In genomic region chr1:42933060-42933586, GRCh38 we compare ENCODE assay signal across 8 cellular contexts. TPM values are rescaled to one million over a fixed set of nuclear protein-coding genes. Genes with fewer than 3 reads are reported as not detected.
DNase-seq lines count a peak whose midpoint lies in the region; ATAC-seq and TF ChIP-seq lines count a peak whose summit lies in the region.

No MANE protein-coding gene starts in this region.

- H3K36me3 Mint-ChIP-seq in activated T-cell treated with anti-CD3 and anti-CD28 coated beads, Interleukin-2, amount 50 U/mL, for 4 hours (ENCODE audit: insufficient read depth): peaks cover 42% of the 10 kb centered on the region
- peaks cover 57% of the 10 kb centered on the region for H3K36me3 Mint-ChIP-seq in activated T-helper 1 cell treated with anti-CD3 and anti-CD28 coated beads, Interleukin-12 subunit alpha, Interleukin-12 subunit beta, Interleukin-2, Interleukin-4 antibody, amounts not matched to agents 30 ng/mL and 10 ng/mL and 1 ng/mL, durations not matched to agents 14 hours and 24 hours and 36 hours (ENCODE audit: low read depth)

- DNase-seq in activated T-cell treated with anti-CD3 and anti-CD28 coated beads, Interleukin-2, amount 50 U/mL, for 4 hours: no peak
- DNase-seq in activated T-cell treated with anti-CD3 and anti-CD28 coated beads for 4 hours (no peak), mesendoderm (no peak), GM10248 (ENCODE audit: extremely low spot score) (no peak)
- no peak for DNase-seq in activated T-helper 1 cell treated with anti-CD3 and anti-CD28 coated beads, Interleukin-12 subunit alpha, Interleukin-12 subunit beta, Interleukin-2, Interleukin-4 antibody, amounts not matched to agents 30 ng/mL and 10 ng/mL and 1 ng/mL, durations not matched to agents 14 hours and 24 hours and 36 hours (ENCODE audit: low spot score)
- DNase-seq in stimulated activated CD4-positive, alpha-beta T cell treated with anti-CD3 and anti-CD28 coated beads, Interleukin-15, amount 100 ng/mL, for 24 hours: no peak

- H3K79me2 ChIP-seq in mesendoderm (ENCODE audit: control insufficient read depth, insufficient read depth, low read length): peaks cover 51% of the 10 kb centered on the region

- no peak overlapping the region for H2BK120ac ChIP-seq in mesendoderm (ENCODE audit: low read depth, low read length)

- POLR2A ChIA-PET in GM10248 (lab: Yijun Ruan, JAX): interaction anchor here (1.5 to 1.8 kb wide), 2 partner anchors 19 to 21 kb away, joined by 3 to 9 read pairs; no protein-coding TSS in a partner anchor

- H3K4me1 ChIP-seq in mesendoderm (ENCODE audit: control insufficient read depth, low read depth, low read length) (peaks cover 20% of the 10 kb centered on the region), urinary bladder (ENCODE audit: insufficient read depth) (no peaks in the 10 kb centered on the region)

- no peak overlapping the region for H3K9ac ChIP-seq in mesendoderm (ENCODE audit: low read length)

- peaks cover 36% of the 10 kb centered on the region for H3K79me1 ChIP-seq in mesendoderm (ENCODE audit: low read length)

- H3K27me3 Mint-ChIP-seq in activated T-cell treated with anti-CD3 and anti-CD28 coated beads, Interleukin-2, amount 50 U/mL, for 4 hours (ENCODE audit: low read depth): no peaks in the 10 kb centered on the region
- no peaks in the 10 kb centered on the region for H3K27me3 Mint-ChIP-seq in activated T-helper 1 cell treated with anti-CD3 and anti-CD28 coated beads, Interleukin-12 subunit alpha, Interleukin-12 subunit beta, Interleukin-2, Interleukin-4 antibody, amounts not matched to agents 30 ng/mL and 10 ng/mL and 1 ng/mL, durations not matched to agents 14 hours and 24 hours and 36 hours (ENCODE audit: insufficient read depth)

- H3K9me3 Mint-ChIP-seq in activated T-cell treated with anti-CD3 and anti-CD28 coated beads, Interleukin-2, amount 50 U/mL, for 4 hours: no peaks in the 10 kb centered on the region
- H3K9me3 Mint-ChIP-seq in activated T-helper 1 cell treated with anti-CD3 and anti-CD28 coated beads, Interleukin-12 subunit alpha, Interleukin-12 subunit beta, Interleukin-2, Interleukin-4 antibody, amounts not matched to agents 30 ng/mL and 10 ng/mL and 1 ng/mL, durations not matched to agents 14 hours and 24 hours and 36 hours: no peaks in the 10 kb centered on the region

- intact Hi-C loops in activated T-helper 1 cell treated with anti-CD3 and anti-CD28 coated beads, Interleukin-12 subunit alpha, Interleukin-12 subunit beta, Interleukin-2, Interleukin-4 antibody, amounts not matched to agents 30 ng/mL and 10 ng/mL and 1 ng/mL, durations not matched to agents 14 hours and 24 hours and 36 hours (cut with micrococcal nuclease): no loop called here

- no peak overlapping the region for H2AK5ac ChIP-seq in mesendoderm (ENCODE audit: low read length)

- no peak overlapping the region for H3K23ac ChIP-seq in mesendoderm (ENCODE audit: low read length)

- ATAC-seq in activated T-cell treated with anti-CD3 and anti-CD28 coated beads, Interleukin-2, amount 50 U/mL, for 4 hours: no peak
- ATAC-seq in HG03095 (IDR thresholded peaks at IDR 0.05; ENCODE audit: unreplicated experiment): no peak

- no peak overlapping the region for H4K8ac ChIP-seq in mesendoderm (ENCODE audit: low read depth, low read length)

- H3K18ac ChIP-seq in mesendoderm (ENCODE audit: low read length): no peak overlapping the region

- H3K27me3 ChIP-seq in mesendoderm (ENCODE audit: insufficient read depth, low read length, poor library complexity): no peaks in the 10 kb centered on the region

- no peak for TF ChIP-seq CTCF in GM10248 (IDR thresholded peaks at IDR 0.05; ENCODE audit: control extremely low read depth, extremely low read depth, low read depth, missing control alignments)

- H3K4me3 ChIP-seq in mesendoderm (ENCODE audit: low read length) (no peak overlapping the region), urinary bladder (ENCODE audit: low read depth, low read length) (no peak overlapping the region)

- H3K36me3 ChIP-seq in mesendoderm (ENCODE audit: control insufficient read depth, insufficient read depth, low read length) (peaks cover 44% of the 10 kb centered on the region), urinary bladder (ENCODE audit: insufficient read depth) (peaks cover 3% of the 10 kb centered on the region)

- peak overlapping the region; percentile 64 for H3K56ac ChIP-seq in mesendoderm (ENCODE audit: low read length)

- H3K4me3 Mint-ChIP-seq in activated T-cell treated with anti-CD3 and anti-CD28 coated beads, Interleukin-2, amount 50 U/mL, for 4 hours: peak overlapping the region; percentile 5
- H3K4me3 Mint-ChIP-seq in activated T-helper 1 cell treated with anti-CD3 and anti-CD28 coated beads, Interleukin-12 subunit alpha, Interleukin-12 subunit beta, Interleukin-2, Interleukin-4 antibody, amounts not matched to agents 30 ng/mL and 10 ng/mL and 1 ng/mL, durations not matched to agents 14 hours and 24 hours and 36 hours: peak overlapping the region; percentile 71

- no peak overlapping the region for H2BK15ac ChIP-seq in mesendoderm (replicated peaks; ENCODE audit: low read depth)

- H3K4me2 ChIP-seq in mesendoderm (ENCODE audit: low read length): no peak overlapping the region

- peaks cover 87% of the 10 kb centered on the region for H3K4me1 Mint-ChIP-seq in activated T-cell treated with anti-CD3 and anti-CD28 coated beads, Interleukin-2, amount 50 U/mL, for 4 hours (ENCODE audit: low read depth)
- H3K4me1 Mint-ChIP-seq in activated T-helper 1 cell treated with anti-CD3 and anti-CD28 coated beads, Interleukin-12 subunit alpha, Interleukin-12 subunit beta, Interleukin-2, Interleukin-4 antibody, amounts not matched to agents 30 ng/mL and 10 ng/mL and 1 ng/mL, durations not matched to agents 14 hours and 24 hours and 36 hours (ENCODE audit: low read depth): peaks cover 87% of the 10 kb centered on the region

- peak overlapping the region; percentile 86 for H3K27ac Mint-ChIP-seq in activated T-helper 1 cell treated with anti-CD3 and anti-CD28 coated beads, Interleukin-12 subunit alpha, Interleukin-12 subunit beta, Interleukin-2, Interleukin-4 antibody, amounts not matched to agents 30 ng/mL and 10 ng/mL and 1 ng/mL, durations not matched to agents 14 hours and 24 hours and 36 hours

- peak overlapping the region; percentile 7 for H4K5ac ChIP-seq in mesendoderm (ENCODE audit: low read length)

- no peak overlapping the region for H2BK5ac ChIP-seq in mesendoderm (ENCODE audit: low read length)

- WGBS in mesendoderm (ENCODE audit: extremely low coverage, insufficient coverage, low lambda C conversion rate): no CpG with 5 or more reads among the region's 5 CpGs
- WGBS in urinary bladder: 91% methylated on average over 5 of the region's 5 CpGs

- CTCF ChIA-PET in GM10248 (lab: Yijun Ruan, JAX): interaction anchor here (0.6 to 2.2 kb wide), 4 partner anchors 10 to 141 kb away, joined by 3 to 8 read pairs (median 6); no protein-coding TSS in a partner anchor

- no peak overlapping the region for H3K4ac ChIP-seq in mesendoderm (ENCODE audit: low read depth, low read length)

- H3K27ac ChIP-seq in mesendoderm (ENCODE audit: low read depth, low read length): no peak overlapping the region
- peak overlapping the region; percentile 48 for H3K27ac ChIP-seq in urinary bladder (ENCODE audit: low read depth)

RNA-seq across cellular contexts. Expression of gene SLC2A1, which starts 25.5 kb away (rescaled TPM):
- total RNA-seq in activated T-cell treated with anti-CD3 and anti-CD28 coated beads, Interleukin-2, amount 50 U/mL, for 4 hours: 100 to 1,000 TPM; 135 to 141 (median 140) TPM
- total RNA-seq in activated T-helper 1 cell treated with anti-CD3 and anti-CD28 coated beads, Interleukin-12 subunit alpha, Interleukin-12 subunit beta, Interleukin-2, Interleukin-4 antibody, amounts not matched to agents 30 ng/mL and 10 ng/mL and 1 ng/mL, durations not matched to agents 14 hours and 24 hours and 36 hours: 111 and 120 TPM in 2 replicates
- polyA plus RNA-seq in mesendoderm (2013, experiment 1 of 2): 253 TPM
- polyA plus RNA-seq in mesendoderm (2013, experiment 2 of 2): 262 TPM
- total RNA-seq in urinary bladder: 78.5 TPM
- polyA plus RNA-seq in urinary bladder: 56.1 TPM
